Comparison of ENCODE assay signal across 11 cellular contexts in genomic region chr5:139653616-139654015, GRCh38. TPM values are rescaled to one million over a fixed set of nuclear protein-coding genes. Genes with fewer than 3 reads are reported as not detected.
DNase-seq lines count a peak whose midpoint lies in the region; TF ChIP-seq lines count a peak whose summit lies in the region.
"Had no signal": no experiment of that assay in that cellular context is flagged by ENCODE, and none has a peak within 500 bp of the region (broad histone marks: within the 10 kb centered on the region; RNA-seq: fewer than 3 reads in every experiment).

No MANE protein-coding gene starts in this region.

- peaks cover 8% of the 10 kb centered on the region for H3K27me3 ChIP-seq in mucosa of stomach (ENCODE audit: control insufficient read depth, insufficient read depth, low read length)

- H3K9me3 ChIP-seq in mucosa of stomach (ENCODE audit: control insufficient read depth, low read length) = no peaks in the 10 kb centered on the region

- H3K9ac ChIP-seq in mucosa of stomach (ENCODE audit: low read length) = peak overlapping the region; percentile 16

- peak overlapping the region; percentile 60 for H3K4me3 Mint-ChIP-seq in type B pancreatic cell

- peak; percentile 25 to 67 for DNase-seq in NCI-H2081 (lab: John Stamatoyannopoulos, UW)
- no peak for DNase-seq in NCI-H2081 treated with DMSO at 0.1 percent for 48 hours (lab: John Stamatoyannopoulos, UW)
- peak; percentile 90 for DNase-seq in cerebellar cortex (ENCODE audit: low spot score)
- no peak for DNase-seq in type B pancreatic cell (ENCODE audit: extremely low spot score, unreplicated experiment)
- DNase-seq in LoVo (ENCODE audit: low spot score) = no peak
- DNase-seq in NCI-H446 treated with DMSO at 0.1 percent for 48 hours (lab: John Stamatoyannopoulos, UW) = no peak
- no peak for DNase-seq in cortex of kidney (lab: John Stamatoyannopoulos, UW)
- DNase-seq: activated naive CD8-positive, alpha-beta T cell treated with anti-CD3 and anti-CD28 coated beads, Interleukin-2, amount 10 ng/mL, durations not matched to agents 7 days and 5 days; NCI-H1436 treated with DMSO at 0.1 percent for 48 hours; stimulated activated CD4-positive, alpha-beta T cell treated with anti-CD3 and anti-CD28 coated beads, Interleukin-1b, Interleukin-23, amount 100 ng/mL, for 48 hours had no signal

- H3K4me1 ChIP-seq in mucosa of stomach (ENCODE audit: control insufficient read depth, insufficient read depth, low read length) = peaks cover 80% of the 10 kb centered on the region

- H3K36me3 Mint-ChIP-seq in type B pancreatic cell = no peaks in the 10 kb centered on the region
- H3K36me3 Mint-ChIP-seq: activated naive CD8-positive, alpha-beta T cell treated with anti-CD3 and anti-CD28 coated beads, Interleukin-2, amount 10 ng/mL, durations not matched to agents 7 days and 5 days had no signal

- peak overlapping the region; percentile 74 for H3K27ac Mint-ChIP-seq in type B pancreatic cell

- H3K4me3 ChIP-seq in mucosa of stomach (ENCODE audit: low read length) = no peak overlapping the region

- H3K36me3 ChIP-seq in mucosa of stomach (ENCODE audit: control insufficient read depth, insufficient read depth, low read length) = no peaks in the 10 kb centered on the region

- no peak for TF ChIP-seq CTCF in type B pancreatic cell (conservative IDR thresholded peaks at IDR 0.05)

- no peaks in the 10 kb centered on the region for H3K27me3 Mint-ChIP-seq in type B pancreatic cell

- H3K4me1 Mint-ChIP-seq in type B pancreatic cell (ENCODE audit: unreplicated experiment) = peaks cover 46% of the 10 kb centered on the region

- H3K9me3 Mint-ChIP-seq in type B pancreatic cell = no peaks in the 10 kb centered on the region
- H3K9me3 Mint-ChIP-seq: activated naive CD8-positive, alpha-beta T cell treated with anti-CD3 and anti-CD28 coated beads, Interleukin-2, amount 10 ng/mL, durations not matched to agents 7 days and 5 days had no signal

RNA-seq across cellular contexts. Expression of gene CXXC5, which starts 5.5 kb away (rescaled TPM):
- 46.7 and 58.6 TPM in 2 replicates for total RNA-seq in type B pancreatic cell (ENCODE audit: low replicate concordance)

Comparison
In these comparisons a context has a peak if more than half of its experiments do, and no peak if none do; other contexts are left out.
1. DNase-seq: peak in NCI-H2081 (2 of 2) and cerebellar cortex (single experiment); none in NCI-H2081 treated with DMSO at 0.1 percent for 48 hours (single experiment), type B pancreatic cell (single experiment), LoVo (single experiment), NCI-H446 treated with DMSO at 0.1 percent for 48 hours (single experiment) and cortex of kidney (single experiment).